1 cellular context compared by ENCODE assay signal in the genomic region with DNA sequence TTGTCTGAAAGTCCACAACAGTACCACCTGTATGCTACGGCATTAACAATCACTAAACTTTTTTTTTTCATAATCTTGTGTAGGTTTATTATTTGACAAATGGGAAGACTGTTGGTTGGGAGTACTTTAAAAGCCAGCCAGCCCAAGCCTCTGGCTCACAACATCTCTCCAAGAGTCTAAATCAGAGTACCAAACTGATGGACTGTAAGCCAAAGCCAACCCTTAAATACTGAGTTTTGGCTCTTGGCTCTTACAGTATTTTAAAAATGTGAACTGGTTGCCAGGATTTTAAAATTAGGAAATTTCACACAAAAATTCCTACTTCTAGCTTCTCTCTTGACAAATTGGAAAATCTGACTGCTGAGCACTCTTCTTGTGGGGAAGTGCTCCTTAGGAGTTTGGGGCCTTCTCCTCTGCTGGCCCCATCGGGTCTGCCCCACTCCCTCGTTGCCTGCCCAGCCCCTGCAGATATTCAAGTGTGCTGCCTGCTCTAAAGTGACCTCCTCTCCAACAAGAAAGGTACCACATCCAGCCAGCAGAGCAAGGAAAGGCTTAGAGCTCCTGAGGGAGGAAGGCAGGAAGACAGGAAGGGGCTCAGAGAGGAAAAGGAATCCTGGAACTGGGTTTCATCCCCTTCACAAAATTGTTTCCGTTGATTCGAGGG.
TF ChIP-seq lines count a peak whose summit lies in the region.

No MANE protein-coding gene starts in this region.

TF ChIP-seq in IMR-90, 13 proteins besides CTCF, POLR2A, EP300 and RAD21:
- TF ChIP-seq MXI1 (IDR thresholded peaks at IDR 0.05; ENCODE audit: borderline replicate concordance, low read depth, low read length) (no peak), CHD1 (IDR thresholded peaks at IDR 0.05; ENCODE audit: low read depth, low read length) (no peak), FOS (IDR thresholded peaks at IDR 0.05; ENCODE audit: low read depth, low read length) (no peak)
- TF ChIP-seq, protein P1, sequence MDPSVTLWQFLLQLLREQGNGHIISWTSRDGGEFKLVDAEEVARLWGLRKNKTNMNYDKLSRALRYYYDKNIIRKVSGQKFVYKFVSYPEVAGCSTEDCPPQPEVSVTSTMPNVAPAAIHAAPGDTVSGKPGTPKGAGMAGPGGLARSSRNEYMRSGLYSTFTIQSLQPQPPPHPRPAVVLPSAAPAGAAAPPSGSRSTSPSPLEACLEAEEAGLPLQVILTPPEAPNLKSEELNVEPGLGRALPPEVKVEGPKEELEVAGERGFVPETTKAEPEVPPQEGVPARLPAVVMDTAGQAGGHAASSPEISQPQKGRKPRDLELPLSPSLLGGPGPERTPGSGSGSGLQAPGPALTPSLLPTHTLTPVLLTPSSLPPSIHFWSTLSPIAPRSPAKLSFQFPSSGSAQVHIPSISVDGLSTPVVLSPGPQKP (IDR thresholded peaks at IDR 0.05; ENCODE audit: borderline replicate concordance, low read depth, low read length) = no peak
- TF ChIP-seq, protein P2, sequence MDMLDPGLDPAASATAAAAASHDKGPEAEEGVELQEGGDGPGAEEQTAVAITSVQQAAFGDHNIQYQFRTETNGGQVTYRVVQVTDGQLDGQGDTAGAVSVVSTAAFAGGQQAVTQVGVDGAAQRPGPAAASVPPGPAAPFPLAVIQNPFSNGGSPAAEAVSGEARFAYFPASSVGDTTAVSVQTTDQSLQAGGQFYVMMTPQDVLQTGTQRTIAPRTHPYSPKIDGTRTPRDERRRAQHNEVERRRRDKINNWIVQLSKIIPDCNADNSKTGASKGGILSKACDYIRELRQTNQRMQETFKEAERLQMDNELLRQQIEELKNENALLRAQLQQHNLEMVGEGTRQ (IDR thresholded peaks at IDR 0.05; ENCODE audit: low read depth, low read length) = no peak
TF ChIP-seq in IMR-90: peak in this region for 0.
